ENCODE assay signal across 17 cellular contexts in genomic region chr11:123217897-123218296, GRCh38. TPM values are rescaled to one million over a fixed set of nuclear protein-coding genes. Genes with fewer than 3 reads are reported as not detected.
DNase-seq lines count a peak whose midpoint lies in the region; ATAC-seq and TF ChIP-seq lines count a peak whose summit lies in the region.
"Had no signal": no experiment of that assay in that cellular context is flagged by ENCODE, and none has a peak within 500 bp of the region (broad histone marks: within the 10 kb centered on the region; RNA-seq: fewer than 3 reads in every experiment).

No MANE protein-coding gene starts in this region.

- H3K9ac ChIP-seq in GM23248 = 0 out of 2 replicates have a peak overlapping the region, but pooled peaks have one; percentile 6
- H3K9ac ChIP-seq in iPS-20b (ENCODE audit: low read depth, low read length) = peak overlapping the region; percentile 7; the same call in 1 of the 2 replicates

- H3K9me3 ChIP-seq in GM23248 (ENCODE audit: low read depth) (no peaks in the 10 kb centered on the region), RWPE2 (ENCODE audit: severe bottlenecking) (no peaks in the 10 kb centered on the region), iPS-20b (ENCODE audit: insufficient read depth, low read depth, low read length) (no peaks in the 10 kb centered on the region)

- peak overlapping the region; percentile 56 for H2AFZ ChIP-seq in GM23248

- H3K36me3 ChIP-seq in GM23248 (ENCODE audit: low read depth) (no peaks in the 10 kb centered on the region), RWPE2 (ENCODE audit: low read depth) (no peaks in the 10 kb centered on the region), iPS-20b (ENCODE audit: insufficient read depth, low read depth, low read length) (no peaks in the 10 kb centered on the region)
- H3K36me3 ChIP-seq: stomach had no signal

- H3K27me3 ChIP-seq in GM23248 (replicated peaks; ENCODE audit: insufficient read depth) (no peaks in the 10 kb centered on the region), RWPE2 (ENCODE audit: insufficient read depth, poor library complexity, severe bottlenecking) (no peaks in the 10 kb centered on the region), iPS-20b (ENCODE audit: insufficient read depth, low read length) (no peaks in the 10 kb centered on the region)

- peaks cover 30% of the 10 kb centered on the region for H3K27me3 Mint-ChIP-seq in activated T-cell treated with anti-CD3 and anti-CD28 coated beads, Interleukin-2, amount 50 U/mL, for 24 hours

- H4K20me1 ChIP-seq in GM23248 (ENCODE audit: insufficient read depth) = no peaks in the 10 kb centered on the region

- H3K4me3 ChIP-seq in GM23248 (no peak overlapping the region), RWPE2 (ENCODE audit: severe bottlenecking) (no peak overlapping the region), iPS-20b (ENCODE audit: low read length) (no peak overlapping the region)
- H3K4me3 ChIP-seq: stomach had no signal

- H3K36me3 Mint-ChIP-seq in activated T-cell treated with anti-CD3 and anti-CD28 coated beads, Interleukin-2, amount 50 U/mL, for 24 hours (ENCODE audit: low read depth) = no peaks in the 10 kb centered on the region
- H3K36me3 Mint-ChIP-seq: IgD-negative memory B cell had no signal

- no peaks in the 10 kb centered on the region for H3K9me2 ChIP-seq in GM23248 (ENCODE audit: insufficient read depth)

- WGBS in GM23248 (ENCODE audit: low coverage in 1 of 2, low lambda C conversion rate in 2 of 2, missing lambda C conversion rate in 2 of 2), 2 experiments = 5% methylated on average over 3 of the region's 3 CpGs

- H3K4me3 Mint-ChIP-seq in activated T-cell treated with anti-CD3 and anti-CD28 coated beads, Interleukin-2, amount 50 U/mL, for 24 hours = no peak overlapping the region
- H3K4me3 Mint-ChIP-seq: activated T-cell treated with anti-CD3 and anti-CD28 coated beads, Interleukin-2, amount 50 U/mL, for 72 hours; B cell; central memory CD8-positive, alpha-beta T cell; IgD-negative memory B cell; naive B cell had no signal

- H3K4me2 ChIP-seq in GM23248 (ENCODE audit: unreplicated experiment) = peak overlapping the region; percentile 36

- H3K27ac Mint-ChIP-seq in activated T-cell treated with anti-CD3 and anti-CD28 coated beads, Interleukin-2, amount 50 U/mL, for 24 hours = no peak overlapping the region
- H3K27ac Mint-ChIP-seq: activated T-cell treated with anti-CD3 and anti-CD28 coated beads, Interleukin-2, amount 50 U/mL, for 72 hours; B cell; IgD-negative memory B cell; naive B cell had no signal

- peak; percentile 37 for DNase-seq in GM23248
- no peak for DNase-seq in RWPE2 (ENCODE audit: low spot score)
- DNase-seq in renal cortical epithelial cell (ENCODE audit: low read depth) = peak; percentile 89
- DNase-seq in stimulated activated CD4-positive, alpha-beta T cell treated with anti-CD3 and anti-CD28 coated beads, Interleukin-4, amount 100 ng/mL, for 1 hour = no peak
- no peak for DNase-seq in A172 (ENCODE audit: low spot score)
- DNase-seq in activated T-cell treated with anti-CD3 and anti-CD28 coated beads, Interleukin-2, amount 50 U/mL, for 24 hours = no peak
- DNase-seq: activated CD4-positive, alpha-beta T cell treated with anti-CD3 and anti-CD28 coated beads, Interleukin-2, amount 50 U/mL, for 4 hours; activated T-cell treated with anti-CD3 and anti-CD28 coated beads, Interleukin-2, amount 50 U/mL, for 72 hours; naive B cell; NCI-H2029 treated with DMSO at 0.1 percent for 48 hours; NCI-H526 treated with DMSO at 0.1 percent for 48 hours; stomach had no signal

- no peak for ATAC-seq in RWPE2 (ENCODE audit: low read depth)
- ATAC-seq in HG03025 (IDR thresholded peaks at IDR 0.05; ENCODE audit: low FRiP score, unreplicated experiment) = no peak
- ATAC-seq: activated T-cell treated with anti-CD3 and anti-CD28 coated beads, Interleukin-2, amount 50 U/mL, for 72 hours had no signal

- H3K4me1 ChIP-seq in GM23248 (ENCODE audit: insufficient read depth) (peaks cover 28% of the 10 kb centered on the region), RWPE2 (ENCODE audit: insufficient read depth, poor library complexity, severe bottlenecking) (peaks cover 13% of the 10 kb centered on the region), iPS-20b (ENCODE audit: insufficient read depth, low read length) (peaks cover 12% of the 10 kb centered on the region; the same call in 1 of the 2 replicates)

- in situ Hi-C loops in GM23248 (cut with MboI) = no loop called here

- no peaks in the 10 kb centered on the region for H3K4me1 Mint-ChIP-seq in activated T-cell treated with anti-CD3 and anti-CD28 coated beads, Interleukin-2, amount 50 U/mL, for 24 hours (ENCODE audit: low read depth)
- H3K4me1 Mint-ChIP-seq: B cell; central memory CD8-positive, alpha-beta T cell; IgD-negative memory B cell; naive B cell had no signal

- H3F3A ChIP-seq in GM23248 (ENCODE audit: insufficient read depth) = peaks cover 43% of the 10 kb centered on the region

- H3K27ac ChIP-seq in GM23248 (peak overlapping the region; percentile 61), RWPE2 (ENCODE audit: poor library complexity, severe bottlenecking) (peak overlapping the region; percentile 28), iPS-20b (ENCODE audit: low read length) (peak overlapping the region; percentile 8)

- no peak for TF ChIP-seq CTCF in RWPE2 (IDR thresholded peaks at IDR 0.05; ENCODE audit: poor library complexity, severe bottlenecking)

- no peaks in the 10 kb centered on the region for H3K79me2 ChIP-seq in GM23248 (ENCODE audit: insufficient read depth)

- peaks cover 8% of the 10 kb centered on the region for H3K9me3 Mint-ChIP-seq in activated T-cell treated with anti-CD3 and anti-CD28 coated beads, Interleukin-2, amount 50 U/mL, for 24 hours

RNA-seq across cellular contexts. Expression of gene CLMP, which starts 22.8 kb away (rescaled TPM):
- total RNA-seq in GM23248 (2014; rRNA removed; shearing (Covaris generic)) = 195 and 215 TPM in 2 replicates
- 159 and 166 TPM in 2 replicates for polyA plus RNA-seq in GM23248 (2016; fragmentation: Nextera tagmentation; extraction: Ambion mirVana)
- total RNA-seq in renal cortical epithelial cell = 22.7 and 48.9 TPM in 2 replicates
- 4.7 and 9.7 TPM in 2 replicates for total RNA-seq in A172 (2014; rRNA removed; shearing (Covaris generic))
- total RNA-seq: B cell had no signal

Comparison
In these comparisons a context has a peak if more than half of its experiments do, and no peak if none do; other contexts are left out.
1. DNase-seq: peak in GM23248 (single experiment) and renal cortical epithelial cell (single experiment); none in RWPE2 (single experiment), stimulated activated CD4-positive, alpha-beta T cell treated with anti-CD3 and anti-CD28 coated beads, Interleukin-4, amount 100 ng/mL, for 1 hour (single experiment), A172 (single experiment) and activated T-cell treated with anti-CD3 and anti-CD28 coated beads, Interleukin-2, amount 50 U/mL, for 24 hours (single experiment).
2. H3K27ac ChIP-seq: peak in every context shown above with its lines; median percentile 61 in GM23248; 28 in RWPE2; 8 in iPS-20b.